1 cellular context compared by ENCODE assay signal in genomic region chr4:23878912-23879732, GRCh38.
TF ChIP-seq lines count a peak whose summit lies in the region.

No MANE protein-coding gene starts in this region.

TF ChIP-seq in IMR-90, 13 proteins besides CTCF, POLR2A, EP300 and RAD21 (continued from another document):
- no peak for TF ChIP-seq ELK1 (IDR thresholded peaks at IDR 0.05; ENCODE audit: borderline replicate concordance, low read depth, low read length)
- TF ChIP-seq RCOR1 (IDR thresholded peaks at IDR 0.05; ENCODE audit: insufficient replicate concordance, low read length) = no peak
TF ChIP-seq in IMR-90: peak in this region for 0.
